8 cellular contexts compared by ENCODE assay signal in the genomic region with DNA sequence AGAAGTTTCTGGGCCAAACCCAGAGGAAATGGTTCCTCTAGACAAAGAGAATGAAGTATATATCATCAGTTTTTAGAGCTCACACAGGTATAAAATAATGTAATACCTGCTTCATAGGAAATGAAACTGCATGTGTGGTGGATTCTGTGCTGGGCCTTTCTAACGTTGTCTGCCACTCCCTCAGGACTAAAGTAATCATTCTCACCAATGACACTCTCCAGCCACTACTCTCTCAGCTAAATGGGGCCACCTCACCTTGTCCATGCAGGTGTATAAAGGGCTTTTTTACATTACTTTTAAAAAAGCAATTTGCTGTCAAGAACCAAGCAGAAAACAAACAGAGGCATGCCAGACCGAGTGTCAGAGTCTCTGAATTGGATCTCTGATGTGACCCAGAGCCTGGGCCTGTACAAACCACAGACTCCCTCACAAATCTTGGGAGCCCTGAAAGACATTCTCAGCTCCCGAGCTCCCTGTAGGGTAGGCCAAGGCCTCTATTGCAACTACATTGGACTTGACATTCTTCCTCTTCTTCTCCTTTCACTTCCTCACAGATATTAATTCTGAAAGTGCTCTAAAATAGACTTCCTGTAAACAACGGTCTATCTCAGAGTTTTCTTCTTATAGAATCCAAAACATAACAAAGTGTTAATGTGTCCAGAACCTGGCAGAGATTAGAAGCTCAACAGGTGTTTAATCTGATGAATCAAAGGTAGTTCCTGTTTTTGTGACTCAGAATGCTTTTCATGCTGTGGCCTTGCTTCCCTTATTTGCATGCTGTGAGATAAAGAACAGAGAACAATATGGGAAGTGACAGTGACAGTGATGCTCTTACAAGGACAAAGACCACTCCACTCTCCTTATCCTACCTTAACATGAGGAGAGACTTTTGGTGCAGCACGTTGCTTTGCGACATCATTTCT. TPM values are rescaled to one million over a fixed set of nuclear protein-coding genes. Genes with fewer than 3 reads are reported as not detected.
A peak's percentile ranks its signal among the peaks of the same experiment; 100 is the strongest.
DNase-seq lines count a peak whose midpoint lies in the region; ATAC-seq and TF ChIP-seq lines count a peak whose summit lies in the region.

No MANE protein-coding gene starts in this region.

- POLR2A ChIA-PET in WTC11 (lab: Charles Lee), result no interaction called here

- DNase-seq in CD14-positive monocyte (ENCODE audit: low spot score) (peak; percentile 64), WTC11 (ENCODE audit: low spot score) (no peak), natural killer cell (no peak), GM23248 (no peak), COLO829 (ENCODE audit: low spot score) (no peak), NCI-H1694 treated with DMSO at 0.1 percent for 48 hours (lab: John Stamatoyannopoulos, UW) (no peak)

- H3K9me3 ChIP-seq in GM23248 (ENCODE audit: low read depth), result no peaks in the 10 kb centered on the region

- intact Hi-C loops in CD14-positive monocyte (cut with micrococcal nuclease) (loop anchor here (10.0 kb wide), 3 partner anchors 233 to 783 kb away; partner anchors contain the start of genes CD1C (in 1 of the 2) and MNDA (in 1 of the 2)), natural killer cell (cut with micrococcal nuclease) (no loop called here)

- in situ Hi-C loops in GM23248 (cut with MboI), result no loop called here

- WGBS in GM23248 (ENCODE audit: low coverage in 1 of 2, low lambda C conversion rate in 2 of 2, missing lambda C conversion rate in 2 of 2), 2 experiments, result 70 to 73% methylated on average over 6 of the region's 6 CpGs

- no peak overlapping the region for H3K9ac ChIP-seq in GM23248

- H3K36me3 ChIP-seq in GM23248 (ENCODE audit: low read depth), result no peaks in the 10 kb centered on the region

- no peaks in the 10 kb centered on the region for H4K20me1 ChIP-seq in GM23248 (ENCODE audit: insufficient read depth)

- H3K27me3 Mint-ChIP-seq in CD14-positive monocyte (ENCODE audit: low read depth in 3 of 3), result no peaks in the 10 kb centered on the region
- no peaks in the 10 kb centered on the region for H3K27me3 Mint-ChIP-seq in WTC11 (ENCODE audit: low read depth)
- H3K27me3 Mint-ChIP-seq in natural killer cell (ENCODE audit: low read depth in 2 of 2), result peaks cover 5 to 8% of the 10 kb centered on the region in 2 donors

- H3K9me3 Mint-ChIP-seq in CD14-positive monocyte, result peaks cover 0 to 3% (median 0%) of the 10 kb centered on the region in 7 donors
- no peaks in the 10 kb centered on the region for H3K9me3 Mint-ChIP-seq in WTC11
- no peaks in the 10 kb centered on the region for H3K9me3 Mint-ChIP-seq in natural killer cell

- ATAC-seq in GM19324 (IDR thresholded peaks at IDR 0.05; ENCODE audit: low FRiP score, unreplicated experiment), result peak; percentile 89
- peak; percentile 87 for ATAC-seq in HG03196 (IDR thresholded peaks at IDR 0.05; ENCODE audit: unreplicated experiment)
- ATAC-seq in WTC11, result peak; percentile 51
- peak in 2 of 3 donors; percentile 36 to 74 for ATAC-seq in natural killer cell

- H3K27ac ChIP-seq in GM23248, result no peak overlapping the region

- CTCF ChIA-PET in WTC11 (lab: Charles Lee), result interaction anchor here (1.0 to 1.3 kb wide), 2 partner anchors 89 to 147 kb away, joined by 3 read pairs; no protein-coding TSS in a partner anchor

- H3K4me3 ChIP-seq in GM23248, result no peak overlapping the region

- no peak overlapping the region for H3K4me2 ChIP-seq in GM23248 (ENCODE audit: unreplicated experiment)

- H3K4me1 ChIP-seq in GM23248 (ENCODE audit: insufficient read depth), result 0 out of 2 replicates have a peak, but pooled peaks cover 6% of the 10 kb centered on the region

- no peak for TF ChIP-seq CTCF in CD14-positive monocyte (IDR thresholded peaks at IDR 0.05)
- TF ChIP-seq CTCF in WTC11 (IDR thresholded peaks at IDR 0.05), result no peak
- no peak for TF ChIP-seq CTCF in natural killer cell (IDR thresholded peaks at IDR 0.05)

- peak overlapping the region; percentile 47 to 61 for H3K4me3 Mint-ChIP-seq in CD14-positive monocyte
- H3K4me3 Mint-ChIP-seq in WTC11, result no peak overlapping the region
- H3K4me3 Mint-ChIP-seq in natural killer cell, result no peak overlapping the region

- no peaks in the 10 kb centered on the region for H3K79me2 ChIP-seq in GM23248 (ENCODE audit: insufficient read depth)

- no peaks in the 10 kb centered on the region for H3F3A ChIP-seq in GM23248 (ENCODE audit: insufficient read depth)

- peaks cover 26 to 41% of the 10 kb centered on the region in 2 donors for H3K36me3 Mint-ChIP-seq in CD14-positive monocyte
- no peaks in the 10 kb centered on the region for H3K36me3 Mint-ChIP-seq in WTC11
- H3K36me3 Mint-ChIP-seq in natural killer cell, result no peaks in the 10 kb centered on the region

- H3K9me2 ChIP-seq in GM23248 (ENCODE audit: insufficient read depth), result no peaks in the 10 kb centered on the region

- H3K27ac Mint-ChIP-seq in CD14-positive monocyte (peak overlapping the region; percentile 89 to 98 (median 97)), WTC11 (peak overlapping the region; percentile 31; the same call in 1 of the 2 replicates), natural killer cell (peak overlapping the region; percentile 67 to 73)

- H2AFZ ChIP-seq in GM23248, result no peak overlapping the region

- H3K4me1 Mint-ChIP-seq in CD14-positive monocyte, result peaks cover 54% of the 10 kb centered on the region
- peaks cover 12% of the 10 kb centered on the region for H3K4me1 Mint-ChIP-seq in WTC11
- peaks cover 11% of the 10 kb centered on the region in 2 donors for H3K4me1 Mint-ChIP-seq in natural killer cell

- no peaks in the 10 kb centered on the region for H3K27me3 ChIP-seq in GM23248 (replicated peaks; ENCODE audit: insufficient read depth)

TF ChIP-seq in WTC11, 78 proteins besides CTCF, POLR2A, EP300 and RAD21:
- TF ChIP-seq CREM (CRISPR knock-in tag; IDR thresholded peaks at IDR 0.05) (no peak), ZNF396 (CRISPR knock-in tag; IDR thresholded peaks at IDR 0.05; ENCODE audit: borderline replicate concordance) (no peak), USF2 (CRISPR knock-in tag; IDR thresholded peaks at IDR 0.05) (no peak), ZBTB21 (CRISPR knock-in tag; IDR thresholded peaks at IDR 0.05; ENCODE audit: borderline replicate concordance) (no peak), E2F1 (CRISPR knock-in tag; IDR thresholded peaks at IDR 0.05) (no peak)

RNA-seq across cellular contexts. Expression of gene AIM2, which starts 8.6 kb away (rescaled TPM):
- polyA plus RNA-seq in CD14-positive monocyte (1 to 10 TPM; 9.0 to 9.8 TPM), GM23248 (2016; fragmentation: Nextera tagmentation; extraction: Ambion mirVana) (2.5 and 2.6 TPM in 2 replicates)
- total RNA-seq in WTC11 (2021) (1.1 to 1.6 TPM (median 1.4 TPM) in 3 replicates), natural killer cell (1 to 10 TPM in 1 of 3 donors, not detected in 2; 1.1 TPM)
- 1.3 TPM in 2 replicates for total RNA-seq in GM23248 (2014; rRNA removed; shearing (Covaris generic))

RNA-seq across cellular contexts. Expression of gene IFI16, which starts 58.3 kb away (rescaled TPM):
- polyA plus RNA-seq in CD14-positive monocyte, result 10 to 100 TPM; 64.8 to 99.7 TPM
- total RNA-seq in WTC11 (2021), result 2.0 to 3.2 TPM (median 2.9 TPM) in 3 replicates
- total RNA-seq in natural killer cell, result 100 to 1,000 TPM; 141 to 218 (median 151) TPM
- 36.4 and 45.5 TPM in 2 replicates for total RNA-seq in GM23248 (2014; rRNA removed; shearing (Covaris generic))
- polyA plus RNA-seq in GM23248 (2016; fragmentation: Nextera tagmentation; extraction: Ambion mirVana), result 88.1 and 88.9 TPM in 2 replicates

Comparison
In these comparisons a context has a peak if more than half of its experiments do, and no peak if none do; other contexts are left out.
1. H3K27ac Mint-ChIP-seq: peak in every context shown above with its lines; median percentile 97 in CD14-positive monocyte; 70 in natural killer cell; 31 in WTC11.
2. H3K4me3 Mint-ChIP-seq: peak in CD14-positive monocyte (2 of 2); none in WTC11 (single experiment) and natural killer cell (single experiment).
3. Peak in every context shown above with its lines, with median percentiles within 50 percentile points of each other: ATAC-seq.